ENCODE assay signal across 9 cellular contexts in genomic region chr19:41218615-41219507, GRCh38. TPM values are rescaled to one million over a fixed set of nuclear protein-coding genes. Genes with fewer than 3 reads are reported as not detected.
DNase-seq lines count a peak whose midpoint lies in the region; ATAC-seq lines count a peak whose summit lies in the region.
"Had no signal": no experiment of that assay in that cellular context is flagged by ENCODE, and none has a peak within 500 bp of the region (broad histone marks: within the 10 kb centered on the region; RNA-seq: fewer than 3 reads in every experiment).

Gene AXL, plus strand, starts transcription at chr19:41219223. Its CDS starts 170 bp downstream, at chr19:41219393.

- CTCF ChIA-PET in activated naive CD4-positive, alpha-beta T cell treated with anti-CD3 and anti-CD28 coated beads for 36 hours (lab: Charles Lee), result no interaction called here

- H3K4me1 Mint-ChIP-seq in activated naive CD4-positive, alpha-beta T cell treated with anti-CD3 and anti-CD28 coated beads for 36 hours (ENCODE audit: low read depth), result no peaks in the 10 kb centered on the region

- no peaks in the 10 kb centered on the region for H3K27me3 ChIP-seq in subcutaneous abdominal adipose tissue (ENCODE audit: control insufficient read depth in 5 of 5, insufficient read depth in 4 of 5, low read length in 5 of 5)

- no peak for ATAC-seq in activated naive CD4-positive, alpha-beta T cell treated with anti-CD3 and anti-CD28 coated beads, Interleukin-2, amount 50 U/mL, for 72 hours
- ATAC-seq in left colon, result peak; percentile 59

- H3K27ac ChIP-seq in subcutaneous abdominal adipose tissue (ENCODE audit: low read depth, low read length), result peak within 1 kb of the TSS; percentile 86

- H3K9ac ChIP-seq in subcutaneous abdominal adipose tissue (ENCODE audit: low read length in 5 of 5), result peak within 1 kb of the TSS; percentile 62 to 89 (median 81)

- H3K4me3 Mint-ChIP-seq in activated naive CD4-positive, alpha-beta T cell treated with anti-CD3 and anti-CD28 coated beads for 36 hours, result no peak within 1 kb of the TSS

- peak within 1 kb of the TSS; percentile 34 to 74 for H3K27ac Mint-ChIP-seq in activated naive CD4-positive, alpha-beta T cell treated with anti-CD3 and anti-CD28 coated beads, Interleukin-2, amount 50 U/mL, for 72 hours
- no peak within 1 kb of the TSS for H3K27ac Mint-ChIP-seq in activated naive CD4-positive, alpha-beta T cell treated with anti-CD3 and anti-CD28 coated beads for 36 hours

- peaks cover 21% of the 10 kb centered on the region for H3K27me3 Mint-ChIP-seq in activated naive CD4-positive, alpha-beta T cell treated with anti-CD3 and anti-CD28 coated beads for 36 hours (ENCODE audit: low read depth)

- no peak for DNase-seq in activated naive CD4-positive, alpha-beta T cell treated with anti-CD3 and anti-CD28 coated beads, Interleukin-2, amount 50 U/mL, for 72 hours (ENCODE audit: low spot score in 2 of 2)
- DNase-seq in activated naive CD4-positive, alpha-beta T cell treated with anti-CD3 and anti-CD28 coated beads for 36 hours, result no peak
- peak in 1 of 2 donors; percentile 60 for DNase-seq in dermis microvascular lymphatic vessel endothelial cell (ENCODE audit: low read depth in 2 of 2)
- peak; percentile 62 to 78 for DNase-seq in left colon
- no peak for DNase-seq in NK-92 treated with Interleukin-12 subunit alpha and Interleukin-12 subunit beta, amount 100 ng/mL, for 24 hours (lab: John Stamatoyannopoulos, UW)
- no peak for DNase-seq in central memory CD4-positive, alpha-beta T cell
- DNase-seq in NCI-H1092 (lab: John Stamatoyannopoulos, UW), result no peak
- DNase-seq: DND-41 had no signal

- H3K4me1 ChIP-seq in subcutaneous abdominal adipose tissue (ENCODE audit: control insufficient read depth in 5 of 5, insufficient read depth in 5 of 5, low read length in 5 of 5), result peaks cover 0 to 60% (median 37%) of the 10 kb centered on the region in 5 donors

- peaks cover 0 to 13% (median 5%) of the 10 kb centered on the region in 5 donors for H3K36me3 ChIP-seq in subcutaneous abdominal adipose tissue (ENCODE audit: control insufficient read depth in 5 of 5, insufficient read depth in 5 of 5, low read length in 5 of 5)

- no peaks in the 10 kb centered on the region for H3K9me3 Mint-ChIP-seq in activated naive CD4-positive, alpha-beta T cell treated with anti-CD3 and anti-CD28 coated beads, Interleukin-2, amount 50 U/mL, for 72 hours
- H3K9me3 Mint-ChIP-seq in activated naive CD4-positive, alpha-beta T cell treated with anti-CD3 and anti-CD28 coated beads for 36 hours, result no peaks in the 10 kb centered on the region

- H3K9me3 ChIP-seq in subcutaneous abdominal adipose tissue (ENCODE audit: control insufficient read depth in 5 of 5, low read length in 5 of 5), result no peaks in the 10 kb centered on the region

- H3K36me3 Mint-ChIP-seq in activated naive CD4-positive, alpha-beta T cell treated with anti-CD3 and anti-CD28 coated beads, Interleukin-2, amount 50 U/mL, for 72 hours, result no peaks in the 10 kb centered on the region
- no peaks in the 10 kb centered on the region for H3K36me3 Mint-ChIP-seq in activated naive CD4-positive, alpha-beta T cell treated with anti-CD3 and anti-CD28 coated beads for 36 hours (ENCODE audit: low read depth)

- intact Hi-C loops in activated naive CD4-positive, alpha-beta T cell treated with anti-CD3 and anti-CD28 coated beads for 36 hours (cut with micrococcal nuclease), result no loop called here
- intact Hi-C loops in left colon (cut with DNase I, micrococcal nuclease), result no loop called here

- H3K4me3 ChIP-seq in subcutaneous abdominal adipose tissue (ENCODE audit: low read depth in 1 of 5, low read length in 5 of 5), result peak within 1 kb of the TSS; percentile 65 to 77 (median 72)

RNA-seq across cellular contexts. Expression of gene AXL, which starts in this region (rescaled TPM):
- total RNA-seq in activated naive CD4-positive, alpha-beta T cell treated with anti-CD3 and anti-CD28 coated beads, Interleukin-2, amount 50 U/mL, for 72 hours, result under 1 TPM in 1 of 2 donors, not detected in 1; 0.74 TPM
- total RNA-seq in activated naive CD4-positive, alpha-beta T cell treated with anti-CD3 and anti-CD28 coated beads for 36 hours, result under 1 TPM in 1 of 2 experiments, not detected in 1; 0.10 TPM
- total RNA-seq in dermis microvascular lymphatic vessel endothelial cell, result 5.8 and 24.9 TPM in 2 replicates
- 10 to 100 TPM in 1 of 2 donors, 1 to 10 TPM in 1; 6.3 to 27.4 TPM for total RNA-seq in left colon

Comparison
In these comparisons a context has a peak if more than half of its experiments do, and no peak if none do; other contexts are left out.
1. DNase-seq: peak in left colon (2 of 2); none in activated naive CD4-positive, alpha-beta T cell treated with anti-CD3 and anti-CD28 coated beads, Interleukin-2, amount 50 U/mL, for 72 hours (0 of 2), activated naive CD4-positive, alpha-beta T cell treated with anti-CD3 and anti-CD28 coated beads for 36 hours (single experiment), NK-92 treated with Interleukin-12 subunit alpha and Interleukin-12 subunit beta, amount 100 ng/mL, for 24 hours (single experiment), central memory CD4-positive, alpha-beta T cell (single experiment) and NCI-H1092 (single experiment).